ENCODE assay signal across 8 cellular contexts in the genomic region with DNA sequence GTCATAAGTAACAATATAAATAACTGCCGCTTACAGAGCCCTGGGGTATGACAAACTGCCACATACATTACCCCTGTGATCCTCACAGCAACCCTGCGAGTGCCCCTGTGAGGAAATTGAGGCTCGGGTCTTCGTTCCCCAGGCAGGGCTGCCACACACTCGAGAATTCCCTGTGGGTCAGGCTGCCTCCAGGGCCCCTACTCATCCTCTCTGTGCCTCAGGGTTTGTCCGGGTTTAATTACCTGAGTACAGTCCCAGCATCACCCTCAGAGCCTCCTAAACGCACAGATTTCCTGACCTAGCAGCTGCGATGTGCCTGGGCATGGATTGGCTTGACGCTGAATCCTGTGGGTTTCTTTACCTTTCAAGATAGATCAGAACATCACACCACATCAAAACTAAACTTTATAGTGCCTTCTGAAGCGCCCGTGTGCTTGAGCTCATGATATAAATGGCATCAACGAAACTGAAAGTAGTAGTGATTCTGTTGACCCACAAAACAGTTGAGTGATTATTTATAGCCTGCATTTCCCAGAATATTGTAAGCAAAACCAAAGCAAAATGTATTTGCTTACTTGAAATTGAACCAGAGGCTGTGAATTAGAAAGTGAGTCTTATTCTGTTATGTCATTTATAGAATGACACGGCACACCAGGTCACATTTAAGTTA. TPM values are rescaled to one million over a fixed set of nuclear protein-coding genes. Genes with fewer than 3 reads are reported as not detected.
A peak's percentile ranks its signal among the peaks of the same experiment; 100 is the strongest.
DNase-seq lines count a peak whose midpoint lies in the region; ATAC-seq, FAIRE-seq and TF ChIP-seq lines count a peak whose summit lies in the region.

No MANE protein-coding gene starts in this region.

- TF ChIP-seq POLR2A in GM12891 (IDR thresholded peaks at IDR 0.05; ENCODE audit: low read depth, low read length), result no peak

- intact Hi-C loops in activated T-helper 1 cell treated with anti-CD3 and anti-CD28 coated beads, Interleukin-12 subunit alpha, Interleukin-12 subunit beta, Interleukin-2, Interleukin-4 antibody, amounts not matched to agents 30 ng/mL and 10 ng/mL and 1 ng/mL, durations not matched to agents 14 hours and 24 hours and 36 hours (cut with micrococcal nuclease), result loop anchor here (1.0 to 5.0 kb wide), 9 partner anchors 13 to 380 kb away; a partner anchor contains a TSS

- DNase-seq in GM12891 (ENCODE audit: insufficient read length, low spot score), result no peak
- DNase-seq in Jurkat, Clone E6-1 (ENCODE audit: low read depth, low spot score), result peak; percentile 97
- peak; percentile 50 for DNase-seq in activated T-helper 1 cell treated with anti-CD3 and anti-CD28 coated beads, Interleukin-12 subunit alpha, Interleukin-12 subunit beta, Interleukin-2, Interleukin-4 antibody, amounts not matched to agents 30 ng/mL and 10 ng/mL and 1 ng/mL, durations not matched to agents 14 hours and 24 hours and 36 hours (ENCODE audit: low spot score)
- DNase-seq in myocyte (ENCODE audit: low read depth), result peak; percentile 15
- no peak for DNase-seq in D721Med (ENCODE audit: insufficient read length, low spot score)
- no peak for DNase-seq in occipital lobe (lab: John Stamatoyannopoulos, UW)
- no peak for DNase-seq in superior temporal gyrus (ENCODE audit: extremely low spot score)

- H3K27me3 Mint-ChIP-seq in activated T-helper 1 cell treated with anti-CD3 and anti-CD28 coated beads, Interleukin-12 subunit alpha, Interleukin-12 subunit beta, Interleukin-2, Interleukin-4 antibody, amounts not matched to agents 30 ng/mL and 10 ng/mL and 1 ng/mL, durations not matched to agents 14 hours and 24 hours and 36 hours (ENCODE audit: insufficient read depth), result no peaks in the 10 kb centered on the region

- H3K9me3 Mint-ChIP-seq in activated T-helper 1 cell treated with anti-CD3 and anti-CD28 coated beads, Interleukin-12 subunit alpha, Interleukin-12 subunit beta, Interleukin-2, Interleukin-4 antibody, amounts not matched to agents 30 ng/mL and 10 ng/mL and 1 ng/mL, durations not matched to agents 14 hours and 24 hours and 36 hours, result no peaks in the 10 kb centered on the region

- H3K4me1 Mint-ChIP-seq in activated T-helper 1 cell treated with anti-CD3 and anti-CD28 coated beads, Interleukin-12 subunit alpha, Interleukin-12 subunit beta, Interleukin-2, Interleukin-4 antibody, amounts not matched to agents 30 ng/mL and 10 ng/mL and 1 ng/mL, durations not matched to agents 14 hours and 24 hours and 36 hours (ENCODE audit: low read depth), result peaks cover 58% of the 10 kb centered on the region

- TF ChIP-seq CTCF in D721Med (IDR thresholded peaks at IDR 0.05; ENCODE audit: insufficient read depth, missing control alignments), result no peak

- peaks cover 36% of the 10 kb centered on the region for H3K36me3 Mint-ChIP-seq in activated T-helper 1 cell treated with anti-CD3 and anti-CD28 coated beads, Interleukin-12 subunit alpha, Interleukin-12 subunit beta, Interleukin-2, Interleukin-4 antibody, amounts not matched to agents 30 ng/mL and 10 ng/mL and 1 ng/mL, durations not matched to agents 14 hours and 24 hours and 36 hours (ENCODE audit: low read depth)

- H3K4me3 ChIP-seq in Jurkat, Clone E6-1 (ENCODE audit: low read length), result peak overlapping the region; percentile 29

- H3K4me3 Mint-ChIP-seq in activated T-helper 1 cell treated with anti-CD3 and anti-CD28 coated beads, Interleukin-12 subunit alpha, Interleukin-12 subunit beta, Interleukin-2, Interleukin-4 antibody, amounts not matched to agents 30 ng/mL and 10 ng/mL and 1 ng/mL, durations not matched to agents 14 hours and 24 hours and 36 hours, result peak overlapping the region; percentile 72

- no peak for ATAC-seq in GM21381 (IDR thresholded peaks at IDR 0.05; ENCODE audit: unreplicated experiment)

- peak overlapping the region; percentile 75 for H3K27ac Mint-ChIP-seq in activated T-helper 1 cell treated with anti-CD3 and anti-CD28 coated beads, Interleukin-12 subunit alpha, Interleukin-12 subunit beta, Interleukin-2, Interleukin-4 antibody, amounts not matched to agents 30 ng/mL and 10 ng/mL and 1 ng/mL, durations not matched to agents 14 hours and 24 hours and 36 hours

- FAIRE-seq in GM12891 (lab: Jason Lieb, UNC) (peak; percentile 88), D721Med (lab: Jason Lieb, UNC) (no peak)

TF ChIP-seq in GM12891, 5 proteins besides CTCF, POLR2A, EP300 and RAD21:
- no peak for TF ChIP-seq SPI1 (IDR thresholded peaks at IDR 0.05; ENCODE audit: low read depth, low read length)
- no peak for TF ChIP-seq POLR2AphosphoS5 (IDR thresholded peaks at IDR 0.05; ENCODE audit: low read depth, low read length)
- no peak for TF ChIP-seq TAF1 (IDR thresholded peaks at IDR 0.05; ENCODE audit: low read depth, low read length)
- no peak for TF ChIP-seq POU2F2 (IDR thresholded peaks at IDR 0.05; ENCODE audit: low read depth, low read length)
- TF ChIP-seq PAX5 (IDR thresholded peaks at IDR 0.05; ENCODE audit: insufficient read depth, low read length, severe bottlenecking), result no peak

RNA-seq across cellular contexts. Expression of a gene that starts 14.0 kb away (rescaled TPM):
- 14.0 TPM for polyA plus RNA-seq in GM12891 (2012; ENCODE audit: low read depth, missing spikeins)
- 13.1 TPM for polyA plus RNA-seq in Jurkat, Clone E6-1 (2012; ENCODE audit: insufficient read depth, insufficient read length)
- 21.9 and 25.0 TPM in 2 replicates for total RNA-seq in activated T-helper 1 cell treated with anti-CD3 and anti-CD28 coated beads, Interleukin-12 subunit alpha, Interleukin-12 subunit beta, Interleukin-2, Interleukin-4 antibody, amounts not matched to agents 30 ng/mL and 10 ng/mL and 1 ng/mL, durations not matched to agents 14 hours and 24 hours and 36 hours
- total RNA-seq in myocyte (not detected in 2 replicates), occipital lobe (24.5 TPM)
- 0.03 TPM for polyA plus RNA-seq in myocyte (2012)

RNA-seq across cellular contexts. Expression of a gene that starts 31.6 kb away (rescaled TPM):
- polyA plus RNA-seq in GM12891 (2012; ENCODE audit: low read depth, missing spikeins), result 2.6 TPM
- not detected for polyA plus RNA-seq in Jurkat, Clone E6-1 (2012; ENCODE audit: insufficient read depth, insufficient read length)
- total RNA-seq in activated T-helper 1 cell treated with anti-CD3 and anti-CD28 coated beads, Interleukin-12 subunit alpha, Interleukin-12 subunit beta, Interleukin-2, Interleukin-4 antibody, amounts not matched to agents 30 ng/mL and 10 ng/mL and 1 ng/mL, durations not matched to agents 14 hours and 24 hours and 36 hours, result not detected in 2 replicates
- total RNA-seq in myocyte (not detected in 2 replicates), occipital lobe (0.16 TPM)
- 0.05 TPM for polyA plus RNA-seq in myocyte (2012)

Comparison
In these comparisons a context has a peak if more than half of its experiments do, and no peak if none do; other contexts are left out.
1. DNase-seq: peak in Jurkat, Clone E6-1 (single experiment), activated T-helper 1 cell treated with anti-CD3 and anti-CD28 coated beads, Interleukin-12 subunit alpha, Interleukin-12 subunit beta, Interleukin-2, Interleukin-4 antibody, amounts not matched to agents 30 ng/mL and 10 ng/mL and 1 ng/mL, durations not matched to agents 14 hours and 24 hours and 36 hours (single experiment) and myocyte (single experiment); none in GM12891 (single experiment), D721Med (single experiment), occipital lobe (single experiment) and superior temporal gyrus (single experiment).
2. RNA of a gene that starts 14.0 kb away (total RNA-seq): 21.9 to 25.0 TPM in activated T-helper 1 cell treated with anti-CD3 and anti-CD28 coated beads, Interleukin-12 subunit alpha, Interleukin-12 subunit beta, Interleukin-2, Interleukin-4 antibody, amounts not matched to agents 30 ng/mL and 10 ng/mL and 1 ng/mL, durations not matched to agents 14 hours and 24 hours and 36 hours and 24.5 TPM in occipital lobe (single experiment); not detected in myocyte; every median in the first group is over 10 times any median in the second.